ENCODE assay signal across 18 cellular contexts in the genomic region with DNA sequence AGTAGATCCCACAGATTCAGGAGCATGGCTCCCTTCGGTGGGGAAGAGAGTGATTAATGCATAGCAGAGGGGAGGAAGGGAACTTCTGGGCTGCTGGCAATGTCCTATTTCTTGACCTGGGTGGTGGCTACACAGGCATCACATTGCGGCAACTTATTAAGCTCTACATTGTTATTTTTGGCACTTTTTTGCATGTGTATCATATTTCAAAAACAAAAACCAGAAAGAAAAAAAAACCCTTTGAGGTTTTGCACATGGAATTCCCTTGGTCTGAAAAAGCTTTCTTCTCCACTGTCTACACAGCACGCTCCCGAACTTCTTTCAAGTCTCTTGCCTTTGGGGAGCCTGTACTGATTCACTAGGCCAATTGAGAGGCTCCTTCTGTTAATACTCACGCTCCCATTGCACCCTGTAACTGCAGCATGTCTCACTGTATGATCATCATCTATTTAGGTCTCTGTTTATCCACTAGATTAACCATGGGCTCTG. TPM values are rescaled to one million over a fixed set of nuclear protein-coding genes. Genes with fewer than 3 reads are reported as not detected.
DNase-seq lines count a peak whose midpoint lies in the region; ATAC-seq and TF ChIP-seq lines count a peak whose summit lies in the region.
"Had no signal": no experiment of that assay in that cellular context is flagged by ENCODE, and none has a peak within 500 bp of the region (broad histone marks: within the 10 kb centered on the region; RNA-seq: fewer than 3 reads in every experiment).

No MANE protein-coding gene starts in this region.

- DNase-seq in PC-9 (peak; percentile 51 to 75), body of pancreas (no peak), iris pigment epithelial cell (ENCODE audit: low read depth) (peak; percentile 88), stromal cell of bone marrow (ENCODE audit: low read depth) (peak; percentile 44), left colon (no peak), GM19240 (ENCODE audit: insufficient read length, low spot score) (no peak)
- DNase-seq: activated naive CD4-positive, alpha-beta T cell treated with anti-CD3 and anti-CD28 coated beads for 36 hours; CD8-positive, alpha-beta T cell; cerebellar nuclear complex; esophagus squamous epithelium; GM23248; KBM-7; mucosa of descending colon; NCI-H526 treated with DMSO at 0.1 percent for 48 hours; stimulated activated CD4-positive, alpha-beta T cell treated with anti-CD3 and anti-CD28 coated beads, Interleukin-4, amount 100 ng/mL, for 4 hours; T-helper 9 cell had no signal

- CTCF ChIA-PET in PC-9 (lab: Charles Lee), result interaction anchor here (0.9 kb wide), 1 partner anchor 53 kb away, joined by 3 read pairs; no protein-coding TSS in a partner anchor

- no peaks in the 10 kb centered on the region for H3K9me3 ChIP-seq in PC-9 (ENCODE audit: insufficient read depth, low read depth)
- H3K9me3 ChIP-seq in body of pancreas, result no peaks in the 10 kb centered on the region
- H3K9me3 ChIP-seq: esophagus squamous epithelium, mucosa of descending colon had no signal

- no peak for TF ChIP-seq POLR2A in body of pancreas (IDR thresholded peaks at IDR 0.05)

- H4K20me1 ChIP-seq in PC-9 (ENCODE audit: insufficient read depth), result no peaks in the 10 kb centered on the region

- H3K4me2 ChIP-seq in PC-9, result peak overlapping the region; percentile 12; the same call in 1 of the 2 replicates

- WGBS in body of pancreas, 2 donors, result 45 to 58% methylated on average over 5 of the region's 5 CpGs

- H3K9me2 ChIP-seq in PC-9 (ENCODE audit: insufficient read depth), result no peaks in the 10 kb centered on the region

- H3K4me1 ChIP-seq in PC-9 (replicated peaks; ENCODE audit: insufficient read depth) (peaks cover 35% of the 10 kb centered on the region), body of pancreas (peaks cover 57% of the 10 kb centered on the region)

- H3F3A ChIP-seq in PC-9 (ENCODE audit: insufficient read depth, low read depth), result 0 out of 2 replicates have a peak, but pooled peaks cover 15% of the 10 kb centered on the region

- H3K27ac ChIP-seq in PC-9 (no peak overlapping the region), body of pancreas (peak overlapping the region in 3 of 4 donors; percentile 71 to 91 (median 74))
- H3K27ac ChIP-seq: esophagus squamous epithelium, GM23248 had no signal

- H3K4me3 ChIP-seq in PC-9 (no peak overlapping the region), body of pancreas (no peak overlapping the region)
- H3K4me3 ChIP-seq: esophagus squamous epithelium, GM23248, mucosa of descending colon had no signal

- BruUV-seq in PC-9 (replicated peaks; lab: Mats Ljungman, UMichigan), result no TSS peak

- POLR2A ChIA-PET in PC-9 (lab: Charles Lee; ENCODE audit: unreplicated experiment), result interaction anchor here (0.6 kb wide), 3 partner anchors 12 to 51 kb away, joined by 3 to 17 read pairs (median 5); no protein-coding TSS in a partner anchor

- H3K27me3 ChIP-seq in PC-9 (ENCODE audit: insufficient read depth, low read depth) (no peaks in the 10 kb centered on the region), body of pancreas (no peaks in the 10 kb centered on the region)
- H3K27me3 ChIP-seq: esophagus squamous epithelium had no signal

- H2AFZ ChIP-seq in PC-9, result no peak overlapping the region
- H2AFZ ChIP-seq: GM23248 had no signal

- ATAC-seq in body of pancreas (no peak), left colon (no peak), HG02970 (IDR thresholded peaks at IDR 0.05; ENCODE audit: low FRiP score, unreplicated experiment) (no peak)
- ATAC-seq: CD8-positive, alpha-beta T cell; mucosa of descending colon; stimulated activated memory B cell treated with anti-CD40 and anti-IgM and Interleukin-4, amounts not matched to agents 10 μg/mL and 1 μg/mL and 100 μg/mL, for 72 hours had no signal

- H3K79me2 ChIP-seq in PC-9 (ENCODE audit: low read depth), result peaks cover 8% of the 10 kb centered on the region; the same call in 1 of the 2 replicates

- intact Hi-C loops in PC-9 (cut with micrococcal nuclease; ENCODE audit: unreplicated experiment) (loop anchor here (2.0 kb wide), 2 partner anchors 16 kb away; no protein-coding TSS in a partner anchor), body of pancreas (cut with DNase I) (no loop called here), left colon (cut with DNase I, micrococcal nuclease) (no loop called here)

- no peak for TF ChIP-seq CTCF in PC-9 (conservative IDR thresholded peaks at IDR 0.05)
- TF ChIP-seq CTCF in body of pancreas (IDR thresholded peaks at IDR 0.05), result no peak

- H3K36me3 ChIP-seq in PC-9 (ENCODE audit: low read depth), result peaks cover 23% of the 10 kb centered on the region
- no peaks in the 10 kb centered on the region for H3K36me3 ChIP-seq in body of pancreas (replicated peaks in 1 of 2; ENCODE audit: insufficient read depth in 1 of 2, low read depth in 2 of 2)

RNA-seq across cellular contexts. Expression of a gene that starts 25.1 kb away (rescaled TPM):
- total RNA-seq in PC-9 (2021), result 60.7 and 77.0 TPM in 2 replicates
- total RNA-seq in body of pancreas, result 10 to 100 TPM; 28.3 to 33.0 TPM
- total RNA-seq in left colon, result 100 to 1,000 TPM in 1 of 2 donors, 10 to 100 TPM in 1; 97.7 to 106 TPM

Comparison
In these comparisons a context has a peak if more than half of its experiments do, and no peak if none do; other contexts are left out.
1. DNase-seq: peak in PC-9 (2 of 2), iris pigment epithelial cell (single experiment) and stromal cell of bone marrow (single experiment); none in body of pancreas (0 of 4), left colon (0 of 2) and GM19240 (single experiment).